In genomic region chr1:245807306-245807705, GRCh38 we compare ENCODE assay signal across 8 cellular contexts.
A peak's percentile ranks its signal among the peaks of the same experiment; 100 is the strongest.
DNase-seq lines count a peak whose midpoint lies in the region; ATAC-seq and TF ChIP-seq lines count a peak whose summit lies in the region.

No MANE protein-coding gene starts in this region.

- no peaks in the 10 kb centered on the region for H3K9me3 Mint-ChIP-seq in activated naive CD8-positive, alpha-beta T cell treated with anti-CD3 and anti-CD28 coated beads, Interleukin-2, amount 10 ng/mL, durations not matched to agents 7 days and 5 days
- H3K9me3 Mint-ChIP-seq in activated naive CD8-positive, alpha-beta T cell treated with anti-CD3 and anti-CD28 coated beads for 36 hours, result no peaks in the 10 kb centered on the region

- peak overlapping the region; percentile 16 for H3K27ac Mint-ChIP-seq in activated naive CD8-positive, alpha-beta T cell treated with anti-CD3 and anti-CD28 coated beads, Interleukin-2, amount 10 ng/mL, durations not matched to agents 7 days and 5 days
- H3K27ac Mint-ChIP-seq in activated naive CD8-positive, alpha-beta T cell treated with anti-CD3 and anti-CD28 coated beads for 36 hours, result no peak overlapping the region

- H3K4me1 Mint-ChIP-seq in activated naive CD8-positive, alpha-beta T cell treated with anti-CD3 and anti-CD28 coated beads, Interleukin-2, amount 10 ng/mL, durations not matched to agents 7 days and 5 days, result peaks cover 8% of the 10 kb centered on the region
- H3K4me1 Mint-ChIP-seq in activated naive CD8-positive, alpha-beta T cell treated with anti-CD3 and anti-CD28 coated beads for 36 hours, result peaks cover 6% of the 10 kb centered on the region

- no peaks in the 10 kb centered on the region for H3K36me3 ChIP-seq in thyroid gland
- H3K36me3 ChIP-seq in heart left ventricle, result no peaks in the 10 kb centered on the region

- TF ChIP-seq POLR2A in thyroid gland (IDR thresholded peaks at IDR 0.05), result no peak
- no peak for TF ChIP-seq POLR2A in heart left ventricle (IDR thresholded peaks at IDR 0.05)

- peak overlapping the region; percentile 11 for H3K4me3 Mint-ChIP-seq in activated naive CD8-positive, alpha-beta T cell treated with anti-CD3 and anti-CD28 coated beads, Interleukin-2, amount 10 ng/mL, durations not matched to agents 7 days and 5 days
- H3K4me3 Mint-ChIP-seq in activated naive CD8-positive, alpha-beta T cell treated with anti-CD3 and anti-CD28 coated beads for 36 hours, result no peak overlapping the region

- H3K27me3 ChIP-seq in thyroid gland (no peaks in the 10 kb centered on the region), heart left ventricle (no peaks in the 10 kb centered on the region)

- TF ChIP-seq CTCF in thyroid gland (IDR thresholded peaks at IDR 0.05) (no peak), heart left ventricle (IDR thresholded peaks at IDR 0.05) (no peak)

- intact Hi-C loops in thyroid gland (cut with DNase I), result no loop called here
- intact Hi-C loops in heart left ventricle (cut with DNase I), result no loop called here

- no peaks in the 10 kb centered on the region for H3K9me3 ChIP-seq in thyroid gland
- H3K9me3 ChIP-seq in heart left ventricle, result no peaks in the 10 kb centered on the region

- POLR2A ChIA-PET in activated naive CD8-positive, alpha-beta T cell treated with anti-CD3 and anti-CD28 coated beads, Interleukin-2, amount 10 ng/mL, durations not matched to agents 7 days and 5 days (lab: Charles Lee), result no interaction called here

- DNase-seq in activated naive CD8-positive, alpha-beta T cell treated with anti-CD3 and anti-CD28 coated beads, Interleukin-2, amount 10 ng/mL, durations not matched to agents 7 days and 5 days, result no peak
- no peak for DNase-seq in activated naive CD8-positive, alpha-beta T cell treated with anti-CD3 and anti-CD28 coated beads for 36 hours
- DNase-seq in RPMI7951 (ENCODE audit: low read depth) (peak; percentile 65), thyroid gland (peak; percentile 11 to 21), amniotic stem cell (lab: John Stamatoyannopoulos, UW) (no peak), 8988T (no peak), heart left ventricle (no peak)

- ATAC-seq in activated naive CD8-positive, alpha-beta T cell treated with anti-CD3 and anti-CD28 coated beads, Interleukin-2, amount 10 ng/mL, durations not matched to agents 7 days and 5 days (ENCODE audit: low read depth), result no peak
- ATAC-seq in HG03095 (IDR thresholded peaks at IDR 0.05; ENCODE audit: unreplicated experiment), result peak; percentile 83
- no peak for ATAC-seq in heart left ventricle

- H3K36me3 Mint-ChIP-seq in activated naive CD8-positive, alpha-beta T cell treated with anti-CD3 and anti-CD28 coated beads, Interleukin-2, amount 10 ng/mL, durations not matched to agents 7 days and 5 days, result no peaks in the 10 kb centered on the region
- H3K36me3 Mint-ChIP-seq in activated naive CD8-positive, alpha-beta T cell treated with anti-CD3 and anti-CD28 coated beads for 36 hours, result peaks cover 3% of the 10 kb centered on the region

- WGBS in thyroid gland, 2 donors, result 48 to 61% methylated on average over 10 of the region's 10 CpGs
- WGBS in heart left ventricle, 4 donors, result 71 to 84% (median 80%) methylated on average over 10 of the region's 10 CpGs

- no peaks in the 10 kb centered on the region for H3K27me3 Mint-ChIP-seq in activated naive CD8-positive, alpha-beta T cell treated with anti-CD3 and anti-CD28 coated beads, Interleukin-2, amount 10 ng/mL, durations not matched to agents 7 days and 5 days
- no peaks in the 10 kb centered on the region for H3K27me3 Mint-ChIP-seq in activated naive CD8-positive, alpha-beta T cell treated with anti-CD3 and anti-CD28 coated beads for 36 hours

- H3K27ac ChIP-seq in thyroid gland (no peak overlapping the region), heart left ventricle (no peak overlapping the region)

- H3K4me3 ChIP-seq in thyroid gland (replicated peaks in 1 of 3) (no peak overlapping the region), heart left ventricle (no peak overlapping the region)

- H3K4me1 ChIP-seq in thyroid gland (no peaks in the 10 kb centered on the region), heart left ventricle (peaks cover 0 to 5% (median 0%) of the 10 kb centered on the region in 12 donors)

Comparison
In these comparisons a context has a peak if more than half of its experiments do, and no peak if none do; other contexts are left out.
1. DNase-seq: peak in RPMI7951 (single experiment) and thyroid gland (2 of 2); none in activated naive CD8-positive, alpha-beta T cell treated with anti-CD3 and anti-CD28 coated beads, Interleukin-2, amount 10 ng/mL, durations not matched to agents 7 days and 5 days (single experiment), activated naive CD8-positive, alpha-beta T cell treated with anti-CD3 and anti-CD28 coated beads for 36 hours (single experiment), amniotic stem cell (single experiment), 8988T (single experiment) and heart left ventricle (0 of 5).